1 cellular context compared by ENCODE assay signal in the genomic region with DNA sequence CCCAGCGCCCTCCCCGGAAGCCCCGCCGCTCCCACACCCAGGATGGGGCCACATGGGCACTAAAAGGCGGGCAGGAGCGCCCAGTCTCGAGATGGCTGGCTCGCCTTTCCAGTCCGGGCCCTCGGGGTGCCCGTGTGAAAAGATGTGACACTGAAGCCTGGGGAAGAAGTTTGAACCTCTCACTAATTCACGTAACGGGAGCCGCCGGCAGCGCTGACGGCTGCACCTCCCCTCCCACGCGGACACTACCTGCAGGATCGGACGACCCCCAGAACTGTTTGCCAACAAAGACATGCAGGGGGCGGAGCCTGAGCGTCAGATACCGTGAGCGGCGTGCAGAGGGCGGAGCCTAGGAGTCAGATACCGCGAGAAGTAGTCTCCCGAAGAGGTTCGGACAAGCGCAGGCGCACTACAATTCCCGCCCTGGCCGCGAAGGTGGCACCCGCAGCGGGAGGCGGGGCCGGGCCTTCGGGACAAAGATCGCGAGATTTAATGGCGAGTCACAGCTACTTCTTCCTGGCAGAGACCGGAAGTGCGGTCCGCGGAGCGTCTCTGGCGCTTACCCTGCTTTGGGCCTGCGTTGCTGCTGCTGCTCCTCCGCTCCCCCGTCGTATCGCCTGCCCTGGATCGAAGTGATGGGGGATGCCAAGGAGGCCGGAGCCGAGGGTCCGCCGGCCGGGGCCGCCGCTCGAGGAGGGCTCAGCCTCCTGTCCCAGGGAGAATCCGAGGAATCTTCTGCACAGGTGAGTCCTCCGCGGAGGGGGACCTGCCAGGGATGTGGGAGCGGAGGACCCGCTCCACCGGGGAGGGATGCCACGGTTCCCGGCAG.
TF ChIP-seq lines count a peak whose summit lies in the region.

A gene with protein sequence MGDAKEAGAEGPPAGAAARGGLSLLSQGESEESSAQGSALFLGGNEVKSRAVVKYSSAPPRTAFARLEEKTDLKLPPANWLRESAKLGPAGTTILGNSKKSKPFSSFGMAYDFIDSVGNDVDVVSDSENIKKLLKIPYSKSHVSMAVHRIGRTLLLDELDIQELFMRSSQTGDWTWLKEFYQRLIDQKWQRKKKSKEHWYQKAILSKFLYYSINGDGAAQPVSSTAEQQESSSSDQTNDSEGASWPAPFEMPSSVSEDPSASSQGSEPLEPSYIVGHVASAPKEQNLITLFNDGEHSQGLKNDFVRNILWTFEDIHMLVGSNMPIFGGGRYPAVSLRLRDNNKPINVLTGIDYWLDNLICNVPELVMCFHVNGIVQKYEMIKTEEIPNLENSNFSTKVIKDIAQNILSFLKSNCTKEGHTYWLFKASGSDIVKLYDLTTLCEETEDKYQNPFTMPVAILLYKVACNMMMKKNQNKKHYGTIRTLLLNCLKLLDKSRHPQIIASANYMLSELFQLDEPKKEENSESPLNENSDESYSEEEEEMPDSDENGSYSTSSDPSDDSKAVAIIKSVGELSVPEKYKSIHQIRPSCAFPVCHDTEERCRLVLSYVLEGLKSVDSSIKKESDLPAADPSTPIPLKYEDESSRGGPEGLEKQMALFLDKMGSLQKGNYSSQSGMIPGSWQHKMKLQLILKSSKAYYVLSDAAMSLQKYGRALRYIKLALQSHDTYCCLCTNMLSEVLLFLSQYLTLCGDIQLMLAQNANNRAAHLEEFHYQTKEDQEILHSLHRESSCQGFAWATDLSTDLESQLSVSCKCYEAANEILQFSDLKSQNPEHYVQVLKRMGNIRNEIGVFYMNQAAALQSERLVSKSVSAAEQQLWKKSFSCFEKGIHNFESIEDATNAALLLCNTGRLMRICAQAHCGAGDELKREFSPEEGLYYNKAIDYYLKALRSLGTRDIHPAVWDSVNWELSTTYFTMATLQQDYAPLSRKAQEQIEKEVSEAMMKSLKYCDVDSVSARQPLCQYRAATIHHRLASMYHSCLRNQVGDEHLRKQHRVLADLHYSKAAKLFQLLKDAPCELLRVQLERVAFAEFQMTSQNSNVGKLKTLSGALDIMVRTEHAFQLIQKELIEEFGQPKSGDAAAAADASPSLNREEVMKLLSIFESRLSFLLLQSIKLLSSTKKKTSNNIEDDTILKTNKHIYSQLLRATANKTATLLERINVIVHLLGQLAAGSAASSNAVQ (plus strand): TSS at position 537 of the 829 bp plus-strand sequence. CDS start 99 bp downstream, at position 636.

TF ChIP-seq in HepG2, 621 proteins besides CTCF, POLR2A, EP300 and RAD21 (continued from another document and continues in another):
- TF ChIP-seq, protein P1, sequence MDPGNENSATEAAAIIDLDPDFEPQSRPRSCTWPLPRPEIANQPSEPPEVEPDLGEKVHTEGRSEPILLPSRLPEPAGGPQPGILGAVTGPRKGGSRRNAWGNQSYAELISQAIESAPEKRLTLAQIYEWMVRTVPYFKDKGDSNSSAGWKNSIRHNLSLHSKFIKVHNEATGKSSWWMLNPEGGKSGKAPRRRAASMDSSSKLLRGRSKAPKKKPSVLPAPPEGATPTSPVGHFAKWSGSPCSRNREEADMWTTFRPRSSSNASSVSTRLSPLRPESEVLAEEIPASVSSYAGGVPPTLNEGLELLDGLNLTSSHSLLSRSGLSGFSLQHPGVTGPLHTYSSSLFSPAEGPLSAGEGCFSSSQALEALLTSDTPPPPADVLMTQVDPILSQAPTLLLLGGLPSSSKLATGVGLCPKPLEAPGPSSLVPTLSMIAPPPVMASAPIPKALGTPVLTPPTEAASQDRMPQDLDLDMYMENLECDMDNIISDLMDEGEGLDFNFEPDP (CRISPR knock-in tag; conservative IDR thresholded peaks at IDR 0.05) = no peak
- TF ChIP-seq KDM3A (CRISPR knock-in tag; IDR thresholded peaks at IDR 0.05; ENCODE audit: low read depth) (no peak), ZNF317 (CRISPR knock-in tag; IDR thresholded peaks at IDR 0.05) (no peak), RXRB (CRISPR knock-in tag; IDR thresholded peaks at IDR 0.05; ENCODE audit: borderline replicate concordance) (peak; percentile 45; the same call in 1 of the 2 replicates), ZFP36L2 (CRISPR knock-in tag; IDR thresholded peaks at IDR 0.05) (no peak; the same call in 1 of the 2 replicates), ZNF562 (CRISPR knock-in tag; IDR thresholded peaks at IDR 0.05; ENCODE audit: borderline replicate concordance) (peak; percentile 48; the same call in 1 of the 2 replicates), ASH2L (IDR thresholded peaks at IDR 0.05; ENCODE audit: insufficient read length, low read depth, low read length) (peak; percentile 79), JARID2 (CRISPR knock-in tag; IDR thresholded peaks at IDR 0.05; ENCODE audit: insufficient replicate concordance) (no peak), ZNF850 (CRISPR knock-in tag; conservative IDR thresholded peaks at IDR 0.05) (peak; percentile 62; the same call in 1 of the 2 replicates), MAFG (CRISPR knock-in tag; IDR thresholded peaks at IDR 0.05) (no peak), ZNF143 (CRISPR knock-in tag; IDR thresholded peaks at IDR 0.05) (peak; percentile 25; the same call in 1 of the 2 replicates), ZNF75D (CRISPR knock-in tag; IDR thresholded peaks at IDR 0.05; ENCODE audit: borderline replicate concordance) (no peak), HMGA1 (CRISPR knock-in tag; conservative IDR thresholded peaks at IDR 0.05) (no peak), SMAD3 (CRISPR knock-in tag; IDR thresholded peaks at IDR 0.05) (0 out of 2 replicates have a peak, but pooled peaks have one; percentile 8), HOXA3 (CRISPR knock-in tag; IDR thresholded peaks at IDR 0.05) (peak; percentile 48)
- TF ChIP-seq, protein P2, sequence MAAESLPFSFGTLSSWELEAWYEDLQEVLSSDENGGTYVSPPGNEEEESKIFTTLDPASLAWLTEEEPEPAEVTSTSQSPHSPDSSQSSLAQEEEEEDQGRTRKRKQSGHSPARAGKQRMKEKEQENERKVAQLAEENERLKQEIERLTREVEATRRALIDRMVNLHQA (CRISPR knock-in tag; IDR thresholded peaks at IDR 0.05) = no peak
- TF ChIP-seq, protein P3, sequence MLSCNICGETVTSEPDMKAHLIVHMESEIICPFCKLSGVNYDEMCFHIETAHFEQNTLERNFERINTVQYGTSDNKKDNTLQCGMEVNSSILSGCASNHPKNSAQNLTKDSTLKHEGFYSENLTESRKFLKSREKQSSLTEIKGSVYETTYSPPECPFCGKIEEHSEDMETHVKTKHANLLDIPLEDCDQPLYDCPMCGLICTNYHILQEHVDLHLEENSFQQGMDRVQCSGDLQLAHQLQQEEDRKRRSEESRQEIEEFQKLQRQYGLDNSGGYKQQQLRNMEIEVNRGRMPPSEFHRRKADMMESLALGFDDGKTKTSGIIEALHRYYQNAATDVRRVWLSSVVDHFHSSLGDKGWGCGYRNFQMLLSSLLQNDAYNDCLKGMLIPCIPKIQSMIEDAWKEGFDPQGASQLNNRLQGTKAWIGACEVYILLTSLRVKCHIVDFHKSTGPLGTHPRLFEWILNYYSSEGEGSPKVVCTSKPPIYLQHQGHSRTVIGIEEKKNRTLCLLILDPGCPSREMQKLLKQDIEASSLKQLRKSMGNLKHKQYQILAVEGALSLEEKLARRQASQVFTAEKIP (CRISPR knock-in tag; IDR thresholded peaks at IDR 0.05; ENCODE audit: borderline replicate concordance) = no peak
- TF ChIP-seq, protein P4, sequence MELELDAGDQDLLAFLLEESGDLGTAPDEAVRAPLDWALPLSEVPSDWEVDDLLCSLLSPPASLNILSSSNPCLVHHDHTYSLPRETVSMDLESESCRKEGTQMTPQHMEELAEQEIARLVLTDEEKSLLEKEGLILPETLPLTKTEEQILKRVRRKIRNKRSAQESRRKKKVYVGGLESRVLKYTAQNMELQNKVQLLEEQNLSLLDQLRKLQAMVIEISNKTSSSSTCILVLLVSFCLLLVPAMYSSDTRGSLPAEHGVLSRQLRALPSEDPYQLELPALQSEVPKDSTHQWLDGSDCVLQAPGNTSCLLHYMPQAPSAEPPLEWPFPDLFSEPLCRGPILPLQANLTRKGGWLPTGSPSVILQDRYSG (CRISPR knock-in tag; IDR thresholded peaks at IDR 0.05) = 0 out of 2 replicates have a peak, but pooled peaks have one; percentile 72
- TF ChIP-seq, protein P5, sequence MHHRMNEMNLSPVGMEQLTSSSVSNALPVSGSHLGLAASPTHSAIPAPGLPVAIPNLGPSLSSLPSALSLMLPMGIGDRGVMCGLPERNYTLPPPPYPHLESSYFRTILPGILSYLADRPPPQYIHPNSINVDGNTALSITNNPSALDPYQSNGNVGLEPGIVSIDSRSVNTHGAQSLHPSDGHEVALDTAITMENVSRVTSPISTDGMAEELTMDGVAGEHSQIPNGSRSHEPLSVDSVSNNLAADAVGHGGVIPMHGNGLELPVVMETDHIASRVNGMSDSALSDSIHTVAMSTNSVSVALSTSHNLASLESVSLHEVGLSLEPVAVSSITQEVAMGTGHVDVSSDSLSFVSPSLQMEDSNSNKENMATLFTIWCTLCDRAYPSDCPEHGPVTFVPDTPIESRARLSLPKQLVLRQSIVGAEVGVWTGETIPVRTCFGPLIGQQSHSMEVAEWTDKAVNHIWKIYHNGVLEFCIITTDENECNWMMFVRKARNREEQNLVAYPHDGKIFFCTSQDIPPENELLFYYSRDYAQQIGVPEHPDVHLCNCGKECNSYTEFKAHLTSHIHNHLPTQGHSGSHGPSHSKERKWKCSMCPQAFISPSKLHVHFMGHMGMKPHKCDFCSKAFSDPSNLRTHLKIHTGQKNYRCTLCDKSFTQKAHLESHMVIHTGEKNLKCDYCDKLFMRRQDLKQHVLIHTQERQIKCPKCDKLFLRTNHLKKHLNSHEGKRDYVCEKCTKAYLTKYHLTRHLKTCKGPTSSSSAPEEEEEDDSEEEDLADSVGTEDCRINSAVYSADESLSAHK (CRISPR knock-in tag; IDR thresholded peaks at IDR 0.05; ENCODE audit: borderline replicate concordance) = no peak
- TF ChIP-seq, protein P6, sequence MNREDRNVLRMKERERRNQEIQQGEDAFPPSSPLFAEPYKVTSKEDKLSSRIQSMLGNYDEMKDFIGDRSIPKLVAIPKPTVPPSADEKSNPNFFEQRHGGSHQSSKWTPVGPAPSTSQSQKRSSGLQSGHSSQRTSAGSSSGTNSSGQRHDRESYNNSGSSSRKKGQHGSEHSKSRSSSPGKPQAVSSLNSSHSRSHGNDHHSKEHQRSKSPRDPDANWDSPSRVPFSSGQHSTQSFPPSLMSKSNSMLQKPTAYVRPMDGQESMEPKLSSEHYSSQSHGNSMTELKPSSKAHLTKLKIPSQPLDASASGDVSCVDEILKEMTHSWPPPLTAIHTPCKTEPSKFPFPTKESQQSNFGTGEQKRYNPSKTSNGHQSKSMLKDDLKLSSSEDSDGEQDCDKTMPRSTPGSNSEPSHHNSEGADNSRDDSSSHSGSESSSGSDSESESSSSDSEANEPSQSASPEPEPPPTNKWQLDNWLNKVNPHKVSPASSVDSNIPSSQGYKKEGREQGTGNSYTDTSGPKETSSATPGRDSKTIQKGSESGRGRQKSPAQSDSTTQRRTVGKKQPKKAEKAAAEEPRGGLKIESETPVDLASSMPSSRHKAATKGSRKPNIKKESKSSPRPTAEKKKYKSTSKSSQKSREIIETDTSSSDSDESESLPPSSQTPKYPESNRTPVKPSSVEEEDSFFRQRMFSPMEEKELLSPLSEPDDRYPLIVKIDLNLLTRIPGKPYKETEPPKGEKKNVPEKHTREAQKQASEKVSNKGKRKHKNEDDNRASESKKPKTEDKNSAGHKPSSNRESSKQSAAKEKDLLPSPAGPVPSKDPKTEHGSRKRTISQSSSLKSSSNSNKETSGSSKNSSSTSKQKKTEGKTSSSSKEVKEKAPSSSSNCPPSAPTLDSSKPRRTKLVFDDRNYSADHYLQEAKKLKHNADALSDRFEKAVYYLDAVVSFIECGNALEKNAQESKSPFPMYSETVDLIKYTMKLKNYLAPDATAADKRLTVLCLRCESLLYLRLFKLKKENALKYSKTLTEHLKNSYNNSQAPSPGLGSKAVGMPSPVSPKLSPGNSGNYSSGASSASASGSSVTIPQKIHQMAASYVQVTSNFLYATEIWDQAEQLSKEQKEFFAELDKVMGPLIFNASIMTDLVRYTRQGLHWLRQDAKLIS (CRISPR knock-in tag; IDR thresholded peaks at IDR 0.05) = no peak
- TF ChIP-seq, protein P7, sequence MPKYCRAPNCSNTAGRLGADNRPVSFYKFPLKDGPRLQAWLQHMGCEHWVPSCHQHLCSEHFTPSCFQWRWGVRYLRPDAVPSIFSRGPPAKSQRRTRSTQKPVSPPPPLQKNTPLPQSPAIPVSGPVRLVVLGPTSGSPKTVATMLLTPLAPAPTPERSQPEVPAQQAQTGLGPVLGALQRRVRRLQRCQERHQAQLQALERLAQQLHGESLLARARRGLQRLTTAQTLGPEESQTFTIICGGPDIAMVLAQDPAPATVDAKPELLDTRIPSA (CRISPR knock-in tag; IDR thresholded peaks at IDR 0.05; ENCODE audit: borderline replicate concordance) = no peak
- TF ChIP-seq, protein P8, sequence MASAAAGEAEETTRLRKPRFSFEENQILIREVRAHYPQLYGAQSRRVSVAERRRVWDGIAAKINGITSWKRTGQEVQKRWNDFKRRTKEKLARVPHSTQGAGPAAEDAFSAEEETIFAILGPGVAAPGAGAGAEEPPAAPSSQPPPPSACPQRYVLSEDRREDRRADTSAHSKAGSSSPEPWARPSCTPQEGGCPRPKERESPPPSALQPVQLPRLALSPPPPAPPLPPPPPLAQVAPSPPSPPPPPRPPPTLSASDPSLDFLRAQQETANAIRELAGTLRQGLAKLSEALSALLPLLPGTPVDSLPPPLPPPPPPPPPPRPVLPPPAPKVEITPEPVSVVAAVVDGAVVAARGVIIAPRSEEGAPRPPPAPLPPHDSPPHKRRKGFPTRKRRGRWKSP (CRISPR knock-in tag; IDR thresholded peaks at IDR 0.05) = 0 out of 2 replicates have a peak, but pooled peaks have one; percentile 26
- TF ChIP-seq, protein P9, sequence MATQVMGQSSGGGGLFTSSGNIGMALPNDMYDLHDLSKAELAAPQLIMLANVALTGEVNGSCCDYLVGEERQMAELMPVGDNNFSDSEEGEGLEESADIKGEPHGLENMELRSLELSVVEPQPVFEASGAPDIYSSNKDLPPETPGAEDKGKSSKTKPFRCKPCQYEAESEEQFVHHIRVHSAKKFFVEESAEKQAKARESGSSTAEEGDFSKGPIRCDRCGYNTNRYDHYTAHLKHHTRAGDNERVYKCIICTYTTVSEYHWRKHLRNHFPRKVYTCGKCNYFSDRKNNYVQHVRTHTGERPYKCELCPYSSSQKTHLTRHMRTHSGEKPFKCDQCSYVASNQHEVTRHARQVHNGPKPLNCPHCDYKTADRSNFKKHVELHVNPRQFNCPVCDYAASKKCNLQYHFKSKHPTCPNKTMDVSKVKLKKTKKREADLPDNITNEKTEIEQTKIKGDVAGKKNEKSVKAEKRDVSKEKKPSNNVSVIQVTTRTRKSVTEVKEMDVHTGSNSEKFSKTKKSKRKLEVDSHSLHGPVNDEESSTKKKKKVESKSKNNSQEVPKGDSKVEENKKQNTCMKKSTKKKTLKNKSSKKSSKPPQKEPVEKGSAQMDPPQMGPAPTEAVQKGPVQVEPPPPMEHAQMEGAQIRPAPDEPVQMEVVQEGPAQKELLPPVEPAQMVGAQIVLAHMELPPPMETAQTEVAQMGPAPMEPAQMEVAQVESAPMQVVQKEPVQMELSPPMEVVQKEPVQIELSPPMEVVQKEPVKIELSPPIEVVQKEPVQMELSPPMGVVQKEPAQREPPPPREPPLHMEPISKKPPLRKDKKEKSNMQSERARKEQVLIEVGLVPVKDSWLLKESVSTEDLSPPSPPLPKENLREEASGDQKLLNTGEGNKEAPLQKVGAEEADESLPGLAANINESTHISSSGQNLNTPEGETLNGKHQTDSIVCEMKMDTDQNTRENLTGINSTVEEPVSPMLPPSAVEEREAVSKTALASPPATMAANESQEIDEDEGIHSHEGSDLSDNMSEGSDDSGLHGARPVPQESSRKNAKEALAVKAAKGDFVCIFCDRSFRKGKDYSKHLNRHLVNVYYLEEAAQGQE (IDR thresholded peaks at IDR 0.05; ENCODE audit: borderline replicate concordance in 1 of 2, low read depth in 1 of 2, low read length in 2 of 2) = peak in 1 of 2 experiments; percentile 3; a peak in 1 of 4 replicates
